1 cellular context compared by ENCODE assay signal in the genomic region with DNA sequence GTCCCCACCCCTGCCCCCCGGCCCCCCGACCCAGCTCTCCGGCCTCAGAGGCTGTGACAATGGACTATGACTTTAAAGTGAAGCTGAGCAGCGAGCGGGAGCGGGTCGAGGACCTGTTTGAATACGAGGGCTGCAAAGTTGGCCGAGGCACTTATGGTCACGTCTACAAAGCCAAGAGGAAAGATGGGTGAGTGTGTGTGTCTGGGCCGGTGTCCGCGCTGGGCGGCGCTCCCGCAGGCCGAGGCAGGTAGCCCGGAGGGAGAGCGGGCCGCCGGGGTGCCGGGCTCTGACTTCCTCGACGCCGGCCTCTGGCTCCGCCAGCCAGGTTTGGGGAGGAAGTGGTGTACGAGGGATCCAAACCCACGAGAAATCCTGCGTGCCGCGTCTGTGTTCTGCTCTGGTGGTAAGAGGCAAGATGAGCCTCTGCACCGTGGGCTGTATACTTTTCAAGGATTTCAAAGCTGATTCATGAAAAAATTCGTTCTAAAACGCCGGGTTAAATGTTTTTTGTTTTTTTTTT.
TF ChIP-seq lines count a peak whose summit lies in the region.

No MANE protein-coding gene starts in this region.

TF ChIP-seq in GM12878, 131 proteins besides CTCF, POLR2A, EP300 and RAD21:
- TF ChIP-seq YY1 (IDR thresholded peaks at IDR 0.05; ENCODE audit: low read depth, low read length) (peak; percentile 13; the same call in 1 of the 2 replicates), HDGF (IDR thresholded peaks at IDR 0.05) (no peak), SPI1 (IDR thresholded peaks at IDR 0.05; ENCODE audit: borderline replicate concordance, insufficient read depth, low read depth, low read length) (peak; percentile 42; the same call in 1 of the 2 replicates), REST (IDR thresholded peaks at IDR 0.05; ENCODE audit: low read depth, low read length) (no peak), TAF1 (IDR thresholded peaks at IDR 0.05; ENCODE audit: borderline replicate concordance, low read depth, low read length) (0 out of 2 replicates have a peak, but pooled peaks have one; percentile 16), IKZF1 (conservative IDR thresholded peaks at IDR 0.05) (peak; percentile 16), CHD1 (IDR thresholded peaks at IDR 0.05; ENCODE audit: low read depth, low read length) (no peak)
- TF ChIP-seq, protein P1, sequence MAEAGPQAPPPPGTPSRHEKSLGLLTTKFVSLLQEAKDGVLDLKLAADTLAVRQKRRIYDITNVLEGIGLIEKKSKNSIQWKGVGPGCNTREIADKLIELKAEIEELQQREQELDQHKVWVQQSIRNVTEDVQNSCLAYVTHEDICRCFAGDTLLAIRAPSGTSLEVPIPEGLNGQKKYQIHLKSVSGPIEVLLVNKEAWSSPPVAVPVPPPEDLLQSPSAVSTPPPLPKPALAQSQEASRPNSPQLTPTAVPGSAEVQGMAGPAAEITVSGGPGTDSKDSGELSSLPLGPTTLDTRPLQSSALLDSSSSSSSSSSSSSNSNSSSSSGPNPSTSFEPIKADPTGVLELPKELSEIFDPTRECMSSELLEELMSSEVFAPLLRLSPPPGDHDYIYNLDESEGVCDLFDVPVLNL (IDR thresholded peaks at IDR 0.05; ENCODE audit: low read depth, low read length) = no peak
- TF ChIP-seq, protein P2, sequence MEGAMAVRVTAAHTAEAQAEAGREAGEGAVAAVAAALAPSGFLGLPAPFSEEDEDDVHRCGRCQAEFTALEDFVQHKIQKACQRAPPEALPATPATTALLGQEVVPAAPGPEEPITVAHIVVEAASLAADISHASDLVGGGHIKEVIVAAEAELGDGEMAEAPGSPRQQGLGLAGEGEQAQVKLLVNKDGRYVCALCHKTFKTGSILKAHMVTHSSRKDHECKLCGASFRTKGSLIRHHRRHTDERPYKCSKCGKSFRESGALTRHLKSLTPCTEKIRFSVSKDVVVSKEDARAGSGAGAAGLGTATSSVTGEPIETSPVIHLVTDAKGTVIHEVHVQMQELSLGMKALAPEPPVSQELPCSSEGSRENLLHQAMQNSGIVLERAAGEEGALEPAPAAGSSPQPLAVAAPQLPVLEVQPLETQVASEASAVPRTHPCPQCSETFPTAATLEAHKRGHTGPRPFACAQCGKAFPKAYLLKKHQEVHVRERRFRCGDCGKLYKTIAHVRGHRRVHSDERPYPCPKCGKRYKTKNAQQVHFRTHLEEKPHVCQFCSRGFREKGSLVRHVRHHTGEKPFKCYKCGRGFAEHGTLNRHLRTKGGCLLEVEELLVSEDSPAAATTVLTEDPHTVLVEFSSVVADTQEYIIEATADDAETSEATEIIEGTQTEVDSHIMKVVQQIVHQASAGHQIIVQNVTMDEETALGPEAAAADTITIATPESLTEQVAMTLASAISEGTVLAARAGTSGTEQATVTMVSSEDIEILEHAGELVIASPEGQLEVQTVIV (IDR thresholded peaks at IDR 0.05; ENCODE audit: borderline replicate concordance, partially characterized antibody) = peak; percentile 12
